Comparison of ENCODE assay signal across 11 cellular contexts in genomic region chr2:131584940-131585339, GRCh38. TPM values are rescaled to one million over a fixed set of nuclear protein-coding genes. Genes with fewer than 3 reads are reported as not detected.
DNase-seq lines count a peak whose midpoint lies in the region; ATAC-seq, FAIRE-seq and TF ChIP-seq lines count a peak whose summit lies in the region.
"Had no signal": no experiment of that assay in that cellular context is flagged by ENCODE, and none has a peak within 500 bp of the region (broad histone marks: within the 10 kb centered on the region; RNA-seq: fewer than 3 reads in every experiment).

No MANE protein-coding gene starts in this region.

- TF ChIP-seq CTCF in GM20000 (IDR thresholded peaks at IDR 0.05; ENCODE audit: extremely low read depth, missing control alignments): no peak
- TF ChIP-seq CTCF in hepatocyte (IDR thresholded peaks at IDR 0.05; ENCODE audit: poor library complexity): no peak
- no peak for TF ChIP-seq CTCF in vagina (IDR thresholded peaks at IDR 0.05)

- no peak for TF ChIP-seq POLR2A in vagina (IDR thresholded peaks at IDR 0.05)

- peak; percentile 52 for DNase-seq in GM20000 (ENCODE audit: low spot score)
- DNase-seq in RPMI8226: peak; percentile 51
- DNase-seq in hepatocyte (ENCODE audit: low spot score): no peak
- DNase-seq in RCC 7860 (ENCODE audit: low spot score): no peak
- DNase-seq in vagina (ENCODE audit: extremely low spot score in 2 of 2): no peak
- no peak for DNase-seq in effector memory CD4-positive, alpha-beta T cell
- DNase-seq: CD4-positive, alpha-beta T cell; NCI-H1436 treated with DMSO at 0.1 percent for 48 hours; substantia nigra had no signal

- no peaks in the 10 kb centered on the region for H3K36me3 ChIP-seq in hepatocyte (replicated peaks; ENCODE audit: insufficient read depth, low read depth)
- no peaks in the 10 kb centered on the region for H3K36me3 ChIP-seq in vagina
- no peaks in the 10 kb centered on the region for H3K36me3 ChIP-seq in effector memory CD4-positive, alpha-beta T cell (ENCODE audit: control insufficient read depth, insufficient read depth, low read length)

- no peaks in the 10 kb centered on the region for H3K79me2 ChIP-seq in hepatocyte

- intact Hi-C loops in vagina (cut with DNase I): no loop called here

- no peaks in the 10 kb centered on the region for H4K20me1 ChIP-seq in hepatocyte (ENCODE audit: insufficient read depth, poor library complexity, severe bottlenecking)

- H3K4me3 ChIP-seq in hepatocyte (no peak overlapping the region), vagina (no peak overlapping the region)
- no peak overlapping the region for H3K4me3 ChIP-seq in effector memory CD4-positive, alpha-beta T cell (ENCODE audit: insufficient read depth, low read depth, low read length, poor library complexity, severe bottlenecking)

- ATAC-seq in GM18499 (IDR thresholded peaks at IDR 0.05; ENCODE audit: insufficient read depth, unreplicated experiment): peak; percentile 35
- peak; percentile 54 for ATAC-seq in HG03039 (IDR thresholded peaks at IDR 0.05; ENCODE audit: unreplicated experiment)

- no peak for FAIRE-seq in RCC 7860 (lab: Jason Lieb, UNC)

- H3K4me2 ChIP-seq in hepatocyte: no peak overlapping the region

- H3K27ac ChIP-seq in hepatocyte (no peak overlapping the region), vagina (no peak overlapping the region)
- H3K27ac ChIP-seq in effector memory CD4-positive, alpha-beta T cell (ENCODE audit: insufficient read depth, low read length, poor library complexity, severe bottlenecking): no peak overlapping the region

- H3K4me1 ChIP-seq in hepatocyte (ENCODE audit: insufficient read depth) (no peaks in the 10 kb centered on the region), vagina (no peaks in the 10 kb centered on the region)
- no peaks in the 10 kb centered on the region for H3K4me1 ChIP-seq in effector memory CD4-positive, alpha-beta T cell (ENCODE audit: control insufficient read depth, insufficient read depth, low read length, poor library complexity, severe bottlenecking)

- H3K9me3 ChIP-seq in hepatocyte (ENCODE audit: low read depth) (no peaks in the 10 kb centered on the region), vagina (no peaks in the 10 kb centered on the region)
- no peaks in the 10 kb centered on the region for H3K9me3 ChIP-seq in effector memory CD4-positive, alpha-beta T cell (ENCODE audit: control insufficient read depth, low read length)

- H3K27me3 ChIP-seq in hepatocyte: no peaks in the 10 kb centered on the region
- no peaks in the 10 kb centered on the region for H3K27me3 ChIP-seq in vagina
- H3K27me3 ChIP-seq in effector memory CD4-positive, alpha-beta T cell (replicated peaks; ENCODE audit: control insufficient read depth, insufficient read depth, low read length, poor library complexity, severe bottlenecking): peaks cover 5% of the 10 kb centered on the region

- H3K9me2 ChIP-seq in hepatocyte (replicated peaks; ENCODE audit: insufficient read depth): no peaks in the 10 kb centered on the region

- WGBS in hepatocyte (ENCODE audit: low lambda C conversion rate, missing lambda C conversion rate): 84% methylated on average over 4 of the region's 4 CpGs

- no peak overlapping the region for H2AFZ ChIP-seq in hepatocyte

RNA-seq across cellular contexts. Expression of gene CCDC74A, which starts 57.3 kb away (rescaled TPM):
- total RNA-seq in hepatocyte (9.4 and 10.6 TPM in 2 replicates), vagina (10.8 TPM)
- polyA plus RNA-seq in hepatocyte: 8.0 and 9.0 TPM in 2 replicates

Comparison
In these comparisons a context has a peak if more than half of its experiments do, and no peak if none do; other contexts are left out.
1. DNase-seq: peak in GM20000 (single experiment) and RPMI8226 (single experiment); none in hepatocyte (single experiment), RCC 7860 (single experiment), vagina (0 of 2) and effector memory CD4-positive, alpha-beta T cell (0 of 3).